Comparison of ENCODE assay signal across 25 cellular contexts in genomic region chr2:3146175-3146574, GRCh38.
"Had no signal": no experiment of that assay in that cellular context is flagged by ENCODE, and none has a peak within 500 bp of the region (broad histone marks: within the 10 kb centered on the region; RNA-seq: fewer than 3 reads in every experiment).

No MANE protein-coding gene starts in this region.

- H3K9me3 ChIP-seq: ovary, thoracic aorta, transverse colon had no signal

- FAIRE-seq: colon, endothelial cell of umbilical vein, kidney had no signal

- DNase-seq: cerebellar nuclear complex; dermis blood vessel endothelial cell; erythroblast; foreskin keratinocyte; immature natural killer cell; kidney; left colon; left ventricle myocardium superior; mesenchymal stem cell; naive thymus-derived CD4-positive, alpha-beta T cell; nucleus accumbens; ovary; right cardiac atrium; spleen; stimulated activated CD4-positive, alpha-beta T cell treated with anti-CD3 and anti-CD28 coated beads, Interleukin-15, amount 100 ng/mL, for 24 hours; stimulated activated CD4-positive, alpha-beta T cell treated with anti-CD3 and anti-CD28 coated beads, Interleukin-1b, Interleukin-23, amount 100 ng/mL, for 48 hours; stimulated activated CD4-positive, alpha-beta T cell treated with anti-CD3 and anti-CD28 coated beads, Interleukin-4, amount 100 ng/mL, for 24 hours; stimulated activated naive CD8-positive, alpha-beta T cell treated with anti-CD3 and anti-CD28 coated beads, Interleukin-15, amount 100 ng/mL, for 72 hours; transverse colon had no signal

- H3K27me3 Mint-ChIP-seq: naive thymus-derived CD4-positive, alpha-beta T cell; progenitor cell of endocrine pancreas; stimulated activated memory B cell treated with anti-CD40 and anti-IgM and Interleukin-4, amounts not matched to agents 10 μg/mL and 1 μg/mL and 100 μg/mL, for 72 hours; stimulated activated naive CD8-positive, alpha-beta T cell treated with anti-CD3 and anti-CD28 coated beads, Interleukin-15, amount 100 ng/mL, for 72 hours had no signal

- H3K4me1 Mint-ChIP-seq: stimulated activated naive CD8-positive, alpha-beta T cell treated with anti-CD3 and anti-CD28 coated beads, Interleukin-15, amount 100 ng/mL, for 72 hours had no signal

- H3K4me3 ChIP-seq: lung, ovary, spleen, thoracic aorta, transverse colon had no signal

- ATAC-seq: foreskin keratinocyte; left colon; left ventricle myocardium superior; naive thymus-derived CD4-positive, alpha-beta T cell; right cardiac atrium; stimulated activated memory B cell treated with anti-CD40 and anti-IgM and Interleukin-4, amounts not matched to agents 10 μg/mL and 1 μg/mL and 100 μg/mL, for 72 hours; stimulated activated naive CD8-positive, alpha-beta T cell treated with anti-CD3 and anti-CD28 coated beads, Interleukin-15, amount 100 ng/mL, for 72 hours had no signal

- H3K27me3 ChIP-seq: foreskin keratinocyte, ovary, spleen, transverse colon had no signal

- H3K27ac ChIP-seq: foreskin keratinocyte, ovary, spleen, thoracic aorta, transverse colon had no signal

- H3K9me3 Mint-ChIP-seq: immature natural killer cell had no signal

- H3K36me3 ChIP-seq: ovary, thoracic aorta, transverse colon had no signal

- H3K4me1 ChIP-seq: foreskin keratinocyte, transverse colon had no signal

- H3K4me3 Mint-ChIP-seq: immature natural killer cell; naive thymus-derived CD4-positive, alpha-beta T cell; stimulated activated memory B cell treated with anti-CD40 and anti-IgM and Interleukin-4, amounts not matched to agents 10 μg/mL and 1 μg/mL and 100 μg/mL, for 72 hours; stimulated activated naive CD8-positive, alpha-beta T cell treated with anti-CD3 and anti-CD28 coated beads, Interleukin-15, amount 100 ng/mL, for 72 hours had no signal

- H3K27ac Mint-ChIP-seq: naive thymus-derived CD4-positive, alpha-beta T cell; stimulated activated memory B cell treated with anti-CD40 and anti-IgM and Interleukin-4, amounts not matched to agents 10 μg/mL and 1 μg/mL and 100 μg/mL, for 72 hours had no signal
